24 cellular contexts compared by ENCODE assay signal in genomic region chr14:76639606-76640272, GRCh38.
DNase-seq lines count a peak whose midpoint lies in the region; ATAC-seq and TF ChIP-seq lines count a peak whose summit lies in the region.
"Had no signal": no experiment of that assay in that cellular context is flagged by ENCODE, and none has a peak within 500 bp of the region (broad histone marks: within the 10 kb centered on the region; RNA-seq: fewer than 3 reads in every experiment).

No MANE protein-coding gene starts in this region.

- no peak for TF ChIP-seq CTCF in HEK293 (tag by site-specific recombination; IDR thresholded peaks at IDR 0.05)

- CTCF ChIA-PET in HEK293 (lab: Yijun Ruan, JAX), result interaction anchor here (0.9 kb wide), 1 partner anchor 183 kb away, joined by 3 read pairs; no protein-coding TSS in a partner anchor

- peaks cover 2% of the 10 kb centered on the region; the same call in 1 of the 2 replicates for H3K4me1 ChIP-seq in HEK293 (ENCODE audit: control insufficient read depth, insufficient read depth, low read length)
- H3K4me1 ChIP-seq: A549; BE2C; BLaER1 treated with 17β-estradiol and CSF1 and Interleukin-3, amounts not matched to agents 10 nM and 100 nM had no signal

- H3K27ac ChIP-seq in HEK293 (ENCODE audit: extremely low read depth, low read depth, low read length), result no peak overlapping the region
- H3K27ac ChIP-seq: A549; BLaER1 treated with 17β-estradiol and CSF1 and Interleukin-3, amounts not matched to agents 10 nM and 100 nM had no signal

- ATAC-seq in HG02973 (IDR thresholded peaks at IDR 0.05; ENCODE audit: unreplicated experiment), result no peak
- ATAC-seq: A549, GM12878, GM23338, HCT116 had no signal

- H3K36me3 ChIP-seq in HEK293 (ENCODE audit: control insufficient read depth in 2 of 2, insufficient read depth in 1 of 2, low read length in 2 of 2), result no peaks in the 10 kb centered on the region
- H3K36me3 ChIP-seq: BE2C; BLaER1 treated with 17β-estradiol and CSF1 and Interleukin-3, amounts not matched to agents 10 nM and 100 nM had no signal

- POLR2A ChIA-PET in HEK293 (lab: Yijun Ruan, JAX), result no interaction called here

- no peaks in the 10 kb centered on the region for H3K9me3 ChIP-seq in HEK293 (ENCODE audit: control insufficient read depth, insufficient read depth, low read depth, low read length)
- H3K9me3 ChIP-seq: BE2C had no signal

- H3K4me3 ChIP-seq in HEK293 (ENCODE audit: low read depth, low read length), result no peak overlapping the region
- H3K4me3 ChIP-seq: A549; BLaER1 treated with 17β-estradiol and CSF1 and Interleukin-3, amounts not matched to agents 10 nM and 100 nM; GM12878; GM23338 had no signal

- DNase-seq in NCI-H510A treated with DMSO at 0.1 percent for 48 hours (lab: John Stamatoyannopoulos, UW) (peak; percentile 6), NCI-H510A (lab: John Stamatoyannopoulos, UW) (no peak), NCI-H69 (lab: John Stamatoyannopoulos, UW) (peak; percentile 37), myocyte (ENCODE audit: low read depth) (peak; percentile 11), nucleus accumbens (lab: John Stamatoyannopoulos, UW) (no peak)
- DNase-seq: 8988T; ACHN; AML-193; BE2C; CD4-positive, alpha-beta T cell; CD8-positive, alpha-beta memory T cell; DMS 273 treated with DMSO at 0.1 percent for 48 hours; DMS79; EL; GDM1; H9; HFFc6 had no signal

TF ChIP-seq in HEK293, 187 proteins besides CTCF, POLR2A, EP300 and RAD21:
- TF ChIP-seq ZNF366 (tag by site-specific recombination; conservative IDR thresholded peaks at IDR 0.05) (peak; percentile 45), SCRT2 (tag by site-specific recombination; IDR thresholded peaks at IDR 0.05) (0 out of 2 replicates have a peak, but pooled peaks have one; percentile 39), ZNF621 (tag by site-specific recombination; IDR thresholded peaks at IDR 0.05) (no peak), OSR2 (tag by site-specific recombination; IDR thresholded peaks at IDR 0.05) (peak; percentile 51), ZNF146 (tag by site-specific recombination; IDR thresholded peaks at IDR 0.05) (no peak), ZBTB20 (tag by site-specific recombination; IDR thresholded peaks at IDR 0.05) (no peak), ZNF398 (tag by site-specific recombination; IDR thresholded peaks at IDR 0.05) (0 out of 2 replicates have a peak, but pooled peaks have one; percentile 18)

Comparison
In these comparisons a context has a peak if more than half of its experiments do, and no peak if none do; other contexts are left out.
1. DNase-seq: peak in NCI-H510A treated with DMSO at 0.1 percent for 48 hours (single experiment), NCI-H69 (single experiment) and myocyte (single experiment); none in NCI-H510A (single experiment) and nucleus accumbens (0 of 56).